19 cellular contexts compared by ENCODE assay signal in genomic region chr9:3977388-3977787, GRCh38.
DNase-seq lines count a peak whose midpoint lies in the region; ATAC-seq and FAIRE-seq lines count a peak whose summit lies in the region.
"Had no signal": no experiment of that assay in that cellular context is flagged by ENCODE, and none has a peak within 500 bp of the region (broad histone marks: within the 10 kb centered on the region; RNA-seq: fewer than 3 reads in every experiment).

No MANE protein-coding gene starts in this region.

- DNase-seq in NCI-H1694 treated with DMSO at 0.1 percent for 48 hours (lab: John Stamatoyannopoulos, UW) (peak; percentile 97), cerebellar cortex (ENCODE audit: low spot score) (peak; percentile 68), NOMO-1 treated with dmso at 0.1 percent for 144 hours (lab: John Stamatoyannopoulos, UW; ENCODE audit: unreplicated experiment) (no peak), midbrain (lab: John Stamatoyannopoulos, UW) (no peak), germinal center (ENCODE audit: low spot score) (no peak)
- DNase-seq: GF-D8, NCI-H1048, NCI-H187, NCI-H2081 treated with DMSO at 0.1 percent for 48 hours, NCI-H226, NCI-H526, SHP77 had no signal

- 80% methylated on average over 3 of the region's 5 CpGs; no CpG with 5 or more reads in 1 of the 2 experiments for WGBS in mesodermal cell (ENCODE audit: insufficient coverage in 2 of 2), 2 experiments

- H3K4me3 ChIP-seq in mesodermal cell (ENCODE audit: extremely low read depth, insufficient read depth, low read length, poor library complexity, severe bottlenecking), result no peak overlapping the region

- H3K4me1 ChIP-seq in mesodermal cell (ENCODE audit: control insufficient read depth, insufficient read depth, low read length, poor library complexity, severe bottlenecking), result no peaks in the 10 kb centered on the region

- peak overlapping the region; percentile 37 for H3K27ac ChIP-seq in mesodermal cell (ENCODE audit: low read depth, low read length, severe bottlenecking)
- H3K27ac ChIP-seq: 22Rv1, RWPE1 had no signal

- no peaks in the 10 kb centered on the region for H3K36me3 ChIP-seq in mesodermal cell (ENCODE audit: control insufficient read depth, insufficient read depth, low read length)

- peak; percentile 88 for FAIRE-seq in A204.1 (lab: Jason Lieb, UNC)
- FAIRE-seq: GM19239 had no signal

- H3K9me3 ChIP-seq in mesodermal cell (ENCODE audit: control insufficient read depth, low read length), result no peaks in the 10 kb centered on the region

- ATAC-seq in GM21723 (IDR thresholded peaks at IDR 0.05; ENCODE audit: unreplicated experiment), result no peak
- ATAC-seq: Panc1 had no signal

Comparison
In these comparisons a context has a peak if more than half of its experiments do, and no peak if none do; other contexts are left out.
1. DNase-seq: peak in NCI-H1694 treated with DMSO at 0.1 percent for 48 hours (single experiment) and cerebellar cortex (single experiment); none in NOMO-1 treated with dmso at 0.1 percent for 144 hours (single experiment), midbrain (single experiment) and germinal center (single experiment).